8 cellular contexts compared by ENCODE assay signal in the genomic region with DNA sequence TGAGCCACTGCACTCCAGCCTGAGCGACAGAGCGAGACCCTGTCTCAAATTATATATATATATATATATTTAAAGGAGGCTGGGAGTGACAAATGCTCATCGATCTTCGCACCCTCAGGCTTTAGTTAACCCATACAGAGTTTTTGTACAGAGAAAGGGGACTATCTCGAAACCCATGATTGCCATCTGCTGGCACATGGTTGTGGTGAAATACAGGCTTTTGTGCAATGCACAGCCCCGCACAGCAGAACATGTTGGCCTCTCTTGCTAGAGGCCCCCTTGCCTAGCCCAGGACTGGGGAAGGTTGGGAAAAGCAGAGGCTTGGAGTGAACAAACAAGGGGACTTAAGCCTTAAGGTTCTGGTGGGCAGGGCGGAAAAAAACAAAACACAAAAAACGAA. TPM values are rescaled to one million over a fixed set of nuclear protein-coding genes. Genes with fewer than 3 reads are reported as not detected.
A peak's percentile ranks its signal among the peaks of the same experiment; 100 is the strongest.
DNase-seq lines count a peak whose midpoint lies in the region; ATAC-seq and TF ChIP-seq lines count a peak whose summit lies in the region.

No MANE protein-coding gene starts in this region.

- POLR2A ChIA-PET in GM10248 (lab: Yijun Ruan, JAX) = no interaction called here

- peak; percentile 8 for TF ChIP-seq CTCF in GM10248 (IDR thresholded peaks at IDR 0.05; ENCODE audit: control extremely low read depth, extremely low read depth, low read depth, missing control alignments)
- TF ChIP-seq CTCF in left lung (IDR thresholded peaks at IDR 0.05) = no peak

- in situ Hi-C loops in ACHN (cut with HindIII; ENCODE audit: low pct_ligation_motif_present, low pct_unique_long_range_greater_than_20kb, low sequenced_read_pairs) = no loop called here

- H3K4me1 ChIP-seq in left lung = no peaks in the 10 kb centered on the region

- CTCF ChIA-PET in GM10248 (lab: Yijun Ruan, JAX) = no interaction called here

- DNase-seq in ACHN (peak; percentile 21), GM10248 (ENCODE audit: extremely low spot score) (no peak), NCI-H2196 (lab: John Stamatoyannopoulos, UW; ENCODE audit: unreplicated experiment) (peak; percentile 52), cerebellum (ENCODE audit: low spot score) (peak; percentile 32), left lung (no peak)
- no peak for DNase-seq in stimulated activated CD4-positive, alpha-beta T cell treated with anti-CD3 and anti-CD28 coated beads, Interleukin-4, amount 100 ng/mL, for 4 hours

- H3K9me3 ChIP-seq in left lung = no peaks in the 10 kb centered on the region

- H3K4me3 ChIP-seq in left lung = no peak overlapping the region

- H3K27me3 ChIP-seq in left lung = no peaks in the 10 kb centered on the region

- intact Hi-C loops in left lung (cut with DNase I) = no loop called here

- H3K27ac ChIP-seq in left lung = no peak overlapping the region

- ATAC-seq in GM18873 (IDR thresholded peaks at IDR 0.05; ENCODE audit: low FRiP score, unreplicated experiment) (no peak), left lung (no peak), HG03097 (IDR thresholded peaks at IDR 0.05; ENCODE audit: low FRiP score, unreplicated experiment) (no peak)

- peaks cover 0 to 35% of the 10 kb centered on the region in 2 donors for H3K36me3 ChIP-seq in left lung

RNA-seq across cellular contexts. Expression of a gene that starts 3.6 kb away (rescaled TPM):
- total RNA-seq in cerebellum (0.18 TPM), left lung (1 to 10 TPM in 1 of 2 donors, under 1 TPM in 1; 0.52 to 2.0 TPM)

RNA-seq across cellular contexts. Expression of a gene that starts 29.5 kb away (rescaled TPM):
- total RNA-seq in cerebellum (1.2 TPM), left lung (100 to 1,000 TPM in 1 of 2 donors, 10 to 100 TPM in 1; 75.6 to 194 TPM)

RNA-seq across cellular contexts. Expression of a gene that starts 59.5 kb away (rescaled TPM):
- 10.7 TPM for total RNA-seq in cerebellum
- total RNA-seq in left lung = 10 to 100 TPM; 60.1 to 66.1 TPM

Comparison
In these comparisons a context has a peak if more than half of its experiments do, and no peak if none do; other contexts are left out.
1. DNase-seq: peak in ACHN (single experiment), NCI-H2196 (single experiment) and cerebellum (single experiment); none in GM10248 (single experiment), stimulated activated CD4-positive, alpha-beta T cell treated with anti-CD3 and anti-CD28 coated beads, Interleukin-4, amount 100 ng/mL, for 4 hours (0 of 2) and left lung (0 of 2).
2. RNA of a gene that starts 29.5 kb away (total RNA-seq): 75.6 to 194 TPM in left lung; 1.2 TPM in cerebellum (single experiment); every median in the first group is over 10 times any median in the second.